In the genomic region with DNA sequence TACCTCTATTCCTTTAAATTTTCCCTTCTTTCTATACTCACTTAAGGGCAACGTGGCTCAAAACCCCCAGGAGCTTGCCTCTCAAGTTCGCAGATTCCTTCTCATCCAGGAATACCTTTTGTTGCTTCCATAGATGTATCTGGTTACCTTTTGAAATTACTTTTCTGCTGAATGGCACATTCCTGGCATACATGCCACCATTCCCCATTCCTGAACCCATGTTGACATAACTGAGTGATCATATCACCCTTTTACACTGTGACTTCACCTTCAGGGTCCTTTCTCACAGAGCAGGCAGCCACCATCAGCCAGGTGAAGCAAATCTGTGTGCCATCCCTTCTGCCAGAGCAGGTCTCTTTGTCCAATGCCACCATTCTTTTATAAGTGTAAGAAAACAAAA, we compare ENCODE assay signal across 2 cellular contexts.
TF ChIP-seq lines count a peak whose summit lies in the region.

No MANE protein-coding gene starts in this region.

TF ChIP-seq in A549, 52 proteins besides CTCF, POLR2A, EP300 and RAD21 (continued from another document):
- peak; percentile 11 for TF ChIP-seq MAFK (IDR thresholded peaks at IDR 0.05; ENCODE audit: partially characterized antibody)

TF ChIP-seq in GM23338, 12 proteins besides CTCF, POLR2A, EP300 and RAD21:
- no peak for TF ChIP-seq NANOG (IDR thresholded peaks at IDR 0.05; ENCODE audit: borderline replicate concordance)
- TF ChIP-seq, protein P1, sequence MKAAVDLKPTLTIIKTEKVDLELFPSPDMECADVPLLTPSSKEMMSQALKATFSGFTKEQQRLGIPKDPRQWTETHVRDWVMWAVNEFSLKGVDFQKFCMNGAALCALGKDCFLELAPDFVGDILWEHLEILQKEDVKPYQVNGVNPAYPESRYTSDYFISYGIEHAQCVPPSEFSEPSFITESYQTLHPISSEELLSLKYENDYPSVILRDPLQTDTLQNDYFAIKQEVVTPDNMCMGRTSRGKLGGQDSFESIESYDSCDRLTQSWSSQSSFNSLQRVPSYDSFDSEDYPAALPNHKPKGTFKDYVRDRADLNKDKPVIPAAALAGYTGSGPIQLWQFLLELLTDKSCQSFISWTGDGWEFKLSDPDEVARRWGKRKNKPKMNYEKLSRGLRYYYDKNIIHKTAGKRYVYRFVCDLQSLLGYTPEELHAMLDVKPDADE (IDR thresholded peaks at IDR 0.05) = no peak
- TF ChIP-seq, protein P2, sequence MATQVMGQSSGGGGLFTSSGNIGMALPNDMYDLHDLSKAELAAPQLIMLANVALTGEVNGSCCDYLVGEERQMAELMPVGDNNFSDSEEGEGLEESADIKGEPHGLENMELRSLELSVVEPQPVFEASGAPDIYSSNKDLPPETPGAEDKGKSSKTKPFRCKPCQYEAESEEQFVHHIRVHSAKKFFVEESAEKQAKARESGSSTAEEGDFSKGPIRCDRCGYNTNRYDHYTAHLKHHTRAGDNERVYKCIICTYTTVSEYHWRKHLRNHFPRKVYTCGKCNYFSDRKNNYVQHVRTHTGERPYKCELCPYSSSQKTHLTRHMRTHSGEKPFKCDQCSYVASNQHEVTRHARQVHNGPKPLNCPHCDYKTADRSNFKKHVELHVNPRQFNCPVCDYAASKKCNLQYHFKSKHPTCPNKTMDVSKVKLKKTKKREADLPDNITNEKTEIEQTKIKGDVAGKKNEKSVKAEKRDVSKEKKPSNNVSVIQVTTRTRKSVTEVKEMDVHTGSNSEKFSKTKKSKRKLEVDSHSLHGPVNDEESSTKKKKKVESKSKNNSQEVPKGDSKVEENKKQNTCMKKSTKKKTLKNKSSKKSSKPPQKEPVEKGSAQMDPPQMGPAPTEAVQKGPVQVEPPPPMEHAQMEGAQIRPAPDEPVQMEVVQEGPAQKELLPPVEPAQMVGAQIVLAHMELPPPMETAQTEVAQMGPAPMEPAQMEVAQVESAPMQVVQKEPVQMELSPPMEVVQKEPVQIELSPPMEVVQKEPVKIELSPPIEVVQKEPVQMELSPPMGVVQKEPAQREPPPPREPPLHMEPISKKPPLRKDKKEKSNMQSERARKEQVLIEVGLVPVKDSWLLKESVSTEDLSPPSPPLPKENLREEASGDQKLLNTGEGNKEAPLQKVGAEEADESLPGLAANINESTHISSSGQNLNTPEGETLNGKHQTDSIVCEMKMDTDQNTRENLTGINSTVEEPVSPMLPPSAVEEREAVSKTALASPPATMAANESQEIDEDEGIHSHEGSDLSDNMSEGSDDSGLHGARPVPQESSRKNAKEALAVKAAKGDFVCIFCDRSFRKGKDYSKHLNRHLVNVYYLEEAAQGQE (IDR thresholded peaks at IDR 0.05; ENCODE audit: unreplicated experiment) = no peak
- no peak for TF ChIP-seq CREB1 (CRISPR knock-in tag; IDR thresholded peaks at IDR 0.05; ENCODE audit: low read depth)
- TF ChIP-seq POLR2AphosphoS5 (IDR thresholded peaks at IDR 0.05; ENCODE audit: low read depth) = no peak
- TF ChIP-seq ZNF462 (CRISPR knock-in tag; IDR thresholded peaks at IDR 0.05) = no peak
- no peak for TF ChIP-seq EZH2 (IDR thresholded peaks at IDR 0.05; ENCODE audit: low read depth, unreplicated experiment)
- TF ChIP-seq STAT1 (IDR thresholded peaks at IDR 0.05; ENCODE audit: unreplicated experiment) = no peak
- TF ChIP-seq ZNF114 (CRISPR knock-in tag; IDR thresholded peaks at IDR 0.05) = no peak
- no peak for TF ChIP-seq EZH2phosphoT487 (IDR thresholded peaks at IDR 0.05; ENCODE audit: unreplicated experiment)
- TF ChIP-seq JUNB (IDR thresholded peaks at IDR 0.05; ENCODE audit: unreplicated experiment) = no peak
- TF ChIP-seq ZNF331 (CRISPR knock-in tag; IDR thresholded peaks at IDR 0.05; ENCODE audit: low read depth) = no peak
TF ChIP-seq in GM23338: peak in this region for 0.
